Comparison of ENCODE assay signal across 1 cellular context in genomic region chr12:123957191-123957590, GRCh38.
TF ChIP-seq lines count a peak whose summit lies in the region.

No MANE protein-coding gene starts in this region.

TF ChIP-seq in K562, 482 proteins besides CTCF, POLR2A, EP300 and RAD21:
- no peak for TF ChIP-seq KLF6 (CRISPR knock-in tag; IDR thresholded peaks at IDR 0.05; ENCODE audit: borderline replicate concordance)
- no peak for TF ChIP-seq RERE (CRISPR knock-in tag; IDR thresholded peaks at IDR 0.05; ENCODE audit: borderline replicate concordance)
- no peak for TF ChIP-seq ZNF274 (IDR thresholded peaks at IDR 0.05; ENCODE audit: borderline replicate concordance, low read depth, low read length)
- no peak for TF ChIP-seq ZBTB2 (IDR thresholded peaks at IDR 0.05)
- no peak for TF ChIP-seq MCM2 (IDR thresholded peaks at IDR 0.05; ENCODE audit: low read depth)
- TF ChIP-seq CHD1 (IDR thresholded peaks at IDR 0.05; ENCODE audit: low read length), result no peak
- no peak for TF ChIP-seq CBX2 (IDR thresholded peaks at IDR 0.05; ENCODE audit: insufficient read depth, low read length, poor library complexity, severe bottlenecking)
- no peak for TF ChIP-seq NRF1 (conservative IDR thresholded peaks at IDR 0.05 in 1 of 2, IDR thresholded peaks at IDR 0.05 in 1 of 2)
- no peak for TF ChIP-seq RBBP5 (IDR thresholded peaks at IDR 0.05; ENCODE audit: borderline replicate concordance, insufficient read depth, low read length, poor library complexity, severe bottlenecking)
- TF ChIP-seq ZFX (CRISPR knock-in tag; IDR thresholded peaks at IDR 0.05), result no peak
- TF ChIP-seq SFPQ (IDR thresholded peaks at IDR 0.05; ENCODE audit: low read depth, low read length), result no peak
- no peak for TF ChIP-seq ESRRA (IDR thresholded peaks at IDR 0.05; ENCODE audit: borderline replicate concordance, low read depth)
- TF ChIP-seq ZNF609 (CRISPR knock-in tag; IDR thresholded peaks at IDR 0.05; ENCODE audit: borderline replicate concordance), result no peak
- no peak for TF ChIP-seq ZNF75A (CRISPR knock-in tag; IDR thresholded peaks at IDR 0.05)
TF ChIP-seq in K562: peak in this region for 0.
